12 cellular contexts compared by ENCODE assay signal in genomic region chr2:11710210-11710609, GRCh38. TPM values are rescaled to one million over a fixed set of nuclear protein-coding genes. Genes with fewer than 3 reads are reported as not detected.
A peak's percentile ranks its signal among the peaks of the same experiment; 100 is the strongest.
DNase-seq lines count a peak whose midpoint lies in the region; ATAC-seq, FAIRE-seq and TF ChIP-seq lines count a peak whose summit lies in the region.
"Had no signal": no experiment of that assay in that cellular context is flagged by ENCODE, and none has a peak within 500 bp of the region (broad histone marks: within the 10 kb centered on the region; RNA-seq: fewer than 3 reads in every experiment).

No MANE protein-coding gene starts in this region.

- peaks cover 0 to 16% of the 10 kb centered on the region in 2 donors for H3K4me1 ChIP-seq in right atrium auricular region
- peaks cover 11% of the 10 kb centered on the region for H3K4me1 ChIP-seq in lower lobe of right lung
- H3K4me1 ChIP-seq: neural progenitor cell had no signal

- peak in 1 of 2 donors; percentile 91 for ATAC-seq in left cardiac atrium
- ATAC-seq in lower lobe of right lung = peak; percentile 45 to 54
- ATAC-seq in HG02588 (IDR thresholded peaks at IDR 0.05; ENCODE audit: unreplicated experiment) = no peak
- ATAC-seq: activated naive CD8-positive, alpha-beta T cell treated with anti-CD3 and anti-CD28 coated beads, Interleukin-2, amount 50 U/mL, for 24 hours had no signal

- TF ChIP-seq POLR2A in erythroblast (IDR thresholded peaks at IDR 0.05; ENCODE audit: low read length) = no peak

- DNase-seq in left cardiac atrium (peak; percentile 40), right atrium auricular region (ENCODE audit: low spot score) (no peak), bronchial epithelial cell (ENCODE audit: low read depth) (peak; percentile 85), lower lobe of right lung (no peak), G401 (ENCODE audit: low spot score) (no peak), erythroblast (lab: John Stamatoyannopoulos, UW) (no peak), NCI-H2081 (lab: John Stamatoyannopoulos, UW) (no peak)
- DNase-seq: activated CD4-positive, alpha-beta T cell treated with anti-CD3 and anti-CD28 coated beads for 4 hours; activated naive CD8-positive, alpha-beta T cell treated with anti-CD3 and anti-CD28 coated beads, Interleukin-2, amount 50 U/mL, for 24 hours; MV-4-11 had no signal

- H3K4me3 ChIP-seq in right atrium auricular region = no peak overlapping the region
- H3K4me3 ChIP-seq in bronchial epithelial cell (ENCODE audit: low read depth, low read length) = no peak overlapping the region
- H3K4me3 ChIP-seq in lower lobe of right lung = no peak overlapping the region
- H3K4me3 ChIP-seq: neural progenitor cell had no signal

- in situ Hi-C loops in G401 (cut with HindIII; ENCODE audit: low sequenced_read_pairs) = no loop called here

- FAIRE-seq in bronchial epithelial cell (lab: Jason Lieb, UNC) = peak; percentile 70

- intact Hi-C loops in left cardiac atrium (cut with DNase I) = no loop called here
- intact Hi-C loops in lower lobe of right lung (cut with DNase I) = no loop called here

- no peak for TF ChIP-seq CTCF in right atrium auricular region (IDR thresholded peaks at IDR 0.05)
- no peak for TF ChIP-seq CTCF in bronchial epithelial cell (IDR thresholded peaks at IDR 0.05; ENCODE audit: insufficient read depth, low read length, severe bottlenecking)
- TF ChIP-seq CTCF in lower lobe of right lung (IDR thresholded peaks at IDR 0.05) = no peak

- no peaks in the 10 kb centered on the region for H3K27me3 ChIP-seq in right atrium auricular region
- H3K27me3 ChIP-seq in bronchial epithelial cell (ENCODE audit: control insufficient read depth, insufficient read depth, low read length) = no peaks in the 10 kb centered on the region
- H3K27me3 ChIP-seq in lower lobe of right lung (ENCODE audit: low read depth) = no peaks in the 10 kb centered on the region
- H3K27me3 ChIP-seq: neural progenitor cell had no signal

- H3K36me3 ChIP-seq in right atrium auricular region = no peaks in the 10 kb centered on the region
- no peaks in the 10 kb centered on the region for H3K36me3 ChIP-seq in bronchial epithelial cell (ENCODE audit: control insufficient read depth, insufficient read depth, low read length)
- H3K36me3 ChIP-seq in lower lobe of right lung = no peaks in the 10 kb centered on the region
- H3K36me3 ChIP-seq: neural progenitor cell had no signal

- H3K27ac ChIP-seq in right atrium auricular region (peak overlapping the region in 1 of 2 donors; percentile 20), lower lobe of right lung (no peak overlapping the region)
- H3K27ac ChIP-seq: neural progenitor cell had no signal

- H3K9me3 ChIP-seq in right atrium auricular region = no peaks in the 10 kb centered on the region
- H3K9me3 ChIP-seq in lower lobe of right lung = no peaks in the 10 kb centered on the region

RNA-seq across cellular contexts. Expression of gene LPIN1, which starts 36.2 kb away (rescaled TPM):
- total RNA-seq in left cardiac atrium = 10 to 100 TPM; 38.7 to 69.1 TPM
- total RNA-seq in right atrium auricular region = 10 to 100 TPM; 21.0 to 27.4 TPM
- total RNA-seq in bronchial epithelial cell = 7.0 and 12.1 TPM in 2 replicates
- total RNA-seq in lower lobe of right lung = 52.7 TPM
- total RNA-seq in G401 (2014; rRNA removed; shearing (Covaris generic)) = 12.7 and 30.4 TPM in 2 replicates

RNA-seq across cellular contexts. Expression of gene NTSR2, which starts 40.2 kb away (rescaled TPM):
- total RNA-seq in left cardiac atrium (under 1 TPM in 1 of 2 donors, not detected in 1; 0.24 TPM), right atrium auricular region (not detected), bronchial epithelial cell (not detected in 2 replicates), lower lobe of right lung (not detected)
- not detected in 2 replicates for total RNA-seq in G401 (2014; rRNA removed; shearing (Covaris generic))

Comparison
In these comparisons a context has a peak if more than half of its experiments do, and no peak if none do; other contexts are left out.
1. DNase-seq: peak in left cardiac atrium (single experiment) and bronchial epithelial cell (single experiment); none in right atrium auricular region (single experiment), lower lobe of right lung (single experiment), G401 (single experiment), erythroblast (0 of 2) and NCI-H2081 (0 of 2).